In the genomic region with DNA sequence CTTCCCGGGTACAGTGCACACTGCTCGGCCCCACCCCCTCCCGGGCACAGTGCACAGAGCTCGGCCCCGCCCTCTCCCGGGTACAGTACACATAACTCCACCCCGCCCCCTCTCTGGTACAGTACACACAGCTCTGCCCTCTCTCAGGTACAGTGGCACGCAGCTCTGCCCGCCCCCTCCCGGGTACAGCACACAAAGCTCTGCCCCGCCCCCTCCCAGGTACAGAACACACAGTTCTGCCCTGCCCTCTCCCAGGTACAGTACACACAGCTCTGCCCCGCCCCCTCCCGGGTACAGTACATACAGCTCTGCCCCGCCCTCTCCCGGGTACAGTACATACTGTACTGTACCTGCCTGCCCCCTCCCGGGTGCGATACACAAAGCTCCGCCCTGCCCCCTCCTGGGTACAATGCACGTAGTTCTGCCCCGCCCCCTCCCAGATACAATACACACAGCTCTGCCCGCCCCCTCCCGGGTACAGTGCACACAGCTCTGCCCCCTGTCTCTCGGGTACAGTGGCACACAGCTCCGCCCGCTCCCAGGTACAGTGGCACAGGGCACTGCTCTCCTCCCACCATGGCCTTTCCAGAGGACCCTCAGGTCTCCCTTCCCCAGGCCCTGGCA, we compare ENCODE assay signal across 11 cellular contexts. TPM values are rescaled to one million over a fixed set of nuclear protein-coding genes. Genes with fewer than 3 reads are reported as not detected.
DNase-seq lines count a peak whose midpoint lies in the region; ATAC-seq and TF ChIP-seq lines count a peak whose summit lies in the region.
"Had no signal": no experiment of that assay in that cellular context is flagged by ENCODE, and none has a peak within 500 bp of the region (broad histone marks: within the 10 kb centered on the region; RNA-seq: fewer than 3 reads in every experiment).

No MANE protein-coding gene starts in this region.

- H3K27me3 ChIP-seq in KMS-11 (ENCODE audit: insufficient read depth, low read depth) (no peaks in the 10 kb centered on the region; the same call in 1 of the 2 replicates), stomach (peaks cover 0 to 11% (median 0%) of the 10 kb centered on the region in 3 donors)

- H2AFZ ChIP-seq in KMS-11 (ENCODE audit: low read depth) = peak overlapping the region; percentile 42

- H4K20me1 ChIP-seq in KMS-11 (ENCODE audit: insufficient read depth) = no peaks in the 10 kb centered on the region

- H3K36me3 Mint-ChIP-seq in MCF 10A (ENCODE audit: insufficient read depth, unreplicated experiment) = no peaks in the 10 kb centered on the region
- H3K36me3 Mint-ChIP-seq in effector memory CD8-positive, alpha-beta T cell (ENCODE audit: insufficient read depth) = peaks cover 3% of the 10 kb centered on the region

- H3K9ac ChIP-seq in KMS-11 = no peak overlapping the region

- no peaks in the 10 kb centered on the region for H3K9me3 Mint-ChIP-seq in MCF 10A (ENCODE audit: unreplicated experiment)
- no peaks in the 10 kb centered on the region for H3K9me3 Mint-ChIP-seq in effector memory CD8-positive, alpha-beta T cell
- H3K9me3 Mint-ChIP-seq: activated T-helper 1 cell treated with anti-CD3 and anti-CD28 coated beads, Interleukin-12 subunit alpha, Interleukin-12 subunit beta, Interleukin-2, Interleukin-4 antibody, amounts not matched to agents 30 ng/mL and 10 ng/mL and 1 ng/mL, durations not matched to agents 14 hours and 24 hours and 36 hours had no signal

- BruUV-seq in MCF 10A (replicated peaks; lab: Mats Ljungman, UMichigan) = no TSS peak

- intact Hi-C loops in MCF 10A (cut with micrococcal nuclease) (loop anchor here (1.0 to 10.0 kb wide), 2 partner anchors 49 to 320 kb away; no protein-coding TSS in a partner anchor), stomach (cut with DNase I; ENCODE audit: low total_unique reads) (no loop called here)

- POLR2A ChIA-PET in MCF 10A (lab: Yijun Ruan, JAX) = interaction anchor here (0.6 to 2.1 kb wide), 8 partner anchors 18 to 269 kb away, joined by 3 to 8 read pairs (median 4); no protein-coding TSS in a partner anchor

- TF ChIP-seq CTCF in KMS-11 (conservative IDR thresholded peaks at IDR 0.05; ENCODE audit: low read depth, low read length) = peak; percentile 20; the same call in 1 of the 2 replicates
- TF ChIP-seq CTCF in MCF 10A (IDR thresholded peaks at IDR 0.05; ENCODE audit: unreplicated experiment) = peak; percentile 41
- peak in 3 of 7 experiments; percentile 3 to 38 (median 7) for TF ChIP-seq CTCF in stomach (IDR thresholded peaks at IDR 0.05)

- H3K36me3 ChIP-seq in KMS-11 (ENCODE audit: insufficient read depth) = no peaks in the 10 kb centered on the region
- no peaks in the 10 kb centered on the region for H3K36me3 ChIP-seq in stomach

- DNase-seq in NCI-H2196 (lab: John Stamatoyannopoulos, UW; ENCODE audit: unreplicated experiment) (peak; percentile 97), MCF 10A (ENCODE audit: unreplicated experiment) (peak; percentile 96), stomach (peak; percentile 97), NCI-H446 treated with DMSO at 0.1 percent for 48 hours (lab: John Stamatoyannopoulos, UW) (no peak), NCI-H446 (lab: John Stamatoyannopoulos, UW) (no peak)
- DNase-seq in effector memory CD8-positive, alpha-beta T cell = no peak
- DNase-seq: effector CD8-positive, alpha-beta T cell; stimulated activated CD4-positive, alpha-beta T cell treated with anti-CD3 and anti-CD28 coated beads, Interleukin-2, amount 100 ng/mL, for 24 hours had no signal

- CTCF ChIA-PET in MCF 10A (lab: Yijun Ruan, JAX) = interaction anchor here (0.5 to 1.9 kb wide), 8 partner anchors 12 to 832 kb away, joined by 3 to 7 read pairs (median 3); no protein-coding TSS in a partner anchor

- no peak for ATAC-seq in effector memory CD8-positive, alpha-beta T cell (replicated peaks)

- H3K27me3 Mint-ChIP-seq in MCF 10A (ENCODE audit: insufficient read depth, unreplicated experiment) = no peaks in the 10 kb centered on the region
- H3K27me3 Mint-ChIP-seq in effector memory CD8-positive, alpha-beta T cell = peaks cover 33 to 38% of the 10 kb centered on the region in 2 donors

- 23 to 62% (median 37%) methylated on average over 13 to 25 of the region's 25 CpGs for WGBS in stomach, 5 donors

- no peak for TF ChIP-seq POLR2A in stomach (IDR thresholded peaks at IDR 0.05)

- peaks cover 9% of the 10 kb centered on the region for H3K4me1 ChIP-seq in KMS-11 (ENCODE audit: low read depth, poor library complexity, severe bottlenecking)
- H3K4me1 ChIP-seq in stomach = peaks cover 0 to 11% (median 5%) of the 10 kb centered on the region in 4 donors

- H3K4me3 ChIP-seq in KMS-11 (IDR thresholded peaks at IDR 0.05; ENCODE audit: insufficient read depth, low read depth, low read length) (peak overlapping the region; percentile 80), stomach (no peak overlapping the region)

- H3K79me2 ChIP-seq in KMS-11 (ENCODE audit: insufficient read depth, low read depth) = no peaks in the 10 kb centered on the region

- H3K9me3 ChIP-seq in stomach = no peaks in the 10 kb centered on the region

- H3K27ac ChIP-seq in KMS-11 = no peak overlapping the region
- peak overlapping the region; percentile 75 to 87 (median 82) for H3K27ac ChIP-seq in stomach

- H3K27ac Mint-ChIP-seq in MCF 10A (ENCODE audit: low read depth, unreplicated experiment) = no peak overlapping the region
- H3K27ac Mint-ChIP-seq in effector memory CD8-positive, alpha-beta T cell = no peak overlapping the region
- H3K27ac Mint-ChIP-seq: activated T-helper 1 cell treated with anti-CD3 and anti-CD28 coated beads, Interleukin-12 subunit alpha, Interleukin-12 subunit beta, Interleukin-2, Interleukin-4 antibody, amounts not matched to agents 30 ng/mL and 10 ng/mL and 1 ng/mL, durations not matched to agents 14 hours and 24 hours and 36 hours had no signal

- TF ChIP-seq EP300 in stomach (IDR thresholded peaks at IDR 0.05) = peak; percentile 79

- peaks cover 15% of the 10 kb centered on the region for H3K4me1 Mint-ChIP-seq in MCF 10A (ENCODE audit: insufficient read depth, unreplicated experiment)
- no peaks in the 10 kb centered on the region for H3K4me1 Mint-ChIP-seq in effector memory CD8-positive, alpha-beta T cell (ENCODE audit: low read depth in 2 of 2)

- H3K4me3 Mint-ChIP-seq in MCF 10A (ENCODE audit: unreplicated experiment) = peak overlapping the region; percentile 69
- H3K4me3 Mint-ChIP-seq in effector memory CD8-positive, alpha-beta T cell = no peak overlapping the region
- H3K4me3 Mint-ChIP-seq: activated T-helper 1 cell treated with anti-CD3 and anti-CD28 coated beads, Interleukin-12 subunit alpha, Interleukin-12 subunit beta, Interleukin-2, Interleukin-4 antibody, amounts not matched to agents 30 ng/mL and 10 ng/mL and 1 ng/mL, durations not matched to agents 14 hours and 24 hours and 36 hours had no signal

- peak overlapping the region; percentile 81 for H3K4me2 ChIP-seq in KMS-11

RNA-seq across cellular contexts. Expression of a gene that starts 16.4 kb away (rescaled TPM):
- total RNA-seq in MCF 10A (2022) (not detected in 2 replicates), stomach (not detected)
- polyA plus RNA-seq in stomach = not detected
- total RNA-seq: activated T-helper 1 cell treated with anti-CD3 and anti-CD28 coated beads, Interleukin-12 subunit alpha, Interleukin-12 subunit beta, Interleukin-2, Interleukin-4 antibody, amounts not matched to agents 30 ng/mL and 10 ng/mL and 1 ng/mL, durations not matched to agents 14 hours and 24 hours and 36 hours; lung microvascular endothelial cell had no signal

Comparison
In these comparisons a context has a peak if more than half of its experiments do, and no peak if none do; other contexts are left out.
1. DNase-seq: peak in NCI-H2196 (single experiment), MCF 10A (single experiment) and stomach (single experiment); none in NCI-H446 treated with DMSO at 0.1 percent for 48 hours (single experiment), NCI-H446 (0 of 2) and effector memory CD8-positive, alpha-beta T cell (0 of 3).